In genomic region chr11:96096360-96096759, GRCh38 we compare ENCODE assay signal across 19 cellular contexts.
DNase-seq lines count a peak whose midpoint lies in the region; ATAC-seq and TF ChIP-seq lines count a peak whose summit lies in the region.
"Had no signal": no experiment of that assay in that cellular context is flagged by ENCODE, and none has a peak within 500 bp of the region (broad histone marks: within the 10 kb centered on the region; RNA-seq: fewer than 3 reads in every experiment).

No MANE protein-coding gene starts in this region.

- no peak overlapping the region for H3K4me3 Mint-ChIP-seq in activated naive CD8-positive, alpha-beta T cell
- no peak overlapping the region for H3K4me3 Mint-ChIP-seq in activated naive CD8-positive, alpha-beta T cell treated with anti-CD3 and anti-CD28 coated beads for 36 hours
- H3K4me3 Mint-ChIP-seq in nephron, result no peak overlapping the region
- H3K4me3 Mint-ChIP-seq: activated B cell treated with CpG ODN at 0.5 μM for 24 hours; CD8-positive, alpha-beta memory T cell had no signal

- H3K27ac ChIP-seq in esophagus (ENCODE audit: low read depth in 2 of 2, low read length in 1 of 2) (peak overlapping the region; percentile 64 to 74), urinary bladder (ENCODE audit: low read depth) (peak overlapping the region; percentile 71)
- H3K27ac ChIP-seq: A549, ascending aorta, sigmoid colon, testis had no signal

- no peaks in the 10 kb centered on the region for H3K27me3 ChIP-seq in esophagus (ENCODE audit: control insufficient read depth in 1 of 2, insufficient read depth in 2 of 2, low read length in 2 of 2)
- H3K27me3 ChIP-seq: ascending aorta, sigmoid colon, testis had no signal

- H3K9me3 Mint-ChIP-seq in activated naive CD8-positive, alpha-beta T cell (ENCODE audit: low read depth), result no peaks in the 10 kb centered on the region
- no peaks in the 10 kb centered on the region for H3K9me3 Mint-ChIP-seq in activated naive CD8-positive, alpha-beta T cell treated with anti-CD3 and anti-CD28 coated beads for 36 hours
- H3K9me3 Mint-ChIP-seq in nephron, result no peaks in the 10 kb centered on the region
- H3K9me3 Mint-ChIP-seq: activated B cell treated with CpG ODN at 0.5 μM for 24 hours; CD8-positive, alpha-beta memory T cell had no signal

- peaks cover 0 to 2% of the 10 kb centered on the region in 2 donors for H3K36me3 ChIP-seq in esophagus (ENCODE audit: control insufficient read depth in 2 of 2, insufficient read depth in 2 of 2, low read length in 1 of 2)
- peaks cover 3% of the 10 kb centered on the region for H3K36me3 ChIP-seq in urinary bladder (ENCODE audit: insufficient read depth)

- H3K27ac Mint-ChIP-seq in activated naive CD8-positive, alpha-beta T cell, result peak overlapping the region; percentile 84
- no peak overlapping the region for H3K27ac Mint-ChIP-seq in activated naive CD8-positive, alpha-beta T cell treated with anti-CD3 and anti-CD28 coated beads for 36 hours
- peak overlapping the region; percentile 48 to 89 (median 79) for H3K27ac Mint-ChIP-seq in nephron
- H3K27ac Mint-ChIP-seq: activated B cell treated with CpG ODN at 0.5 μM for 24 hours had no signal

- no peaks in the 10 kb centered on the region for H3K9me3 ChIP-seq in esophagus (ENCODE audit: control insufficient read depth in 2 of 2, insufficient read depth in 1 of 2, low read depth in 1 of 2, low read length in 1 of 2)
- H3K9me3 ChIP-seq: A549, ascending aorta, sigmoid colon, testis had no signal

- H3K4me3 ChIP-seq in esophagus (ENCODE audit: low read depth in 1 of 2, low read length in 2 of 2) (no peak overlapping the region), urinary bladder (ENCODE audit: low read depth, low read length) (no peak overlapping the region)
- H3K4me3 ChIP-seq: A549, ascending aorta, sigmoid colon, testis had no signal

- no peaks in the 10 kb centered on the region for H3K27me3 Mint-ChIP-seq in activated naive CD8-positive, alpha-beta T cell
- no peaks in the 10 kb centered on the region for H3K27me3 Mint-ChIP-seq in activated naive CD8-positive, alpha-beta T cell treated with anti-CD3 and anti-CD28 coated beads for 36 hours
- H3K27me3 Mint-ChIP-seq in nephron (ENCODE audit: low read depth), result no peaks in the 10 kb centered on the region
- H3K27me3 Mint-ChIP-seq: activated B cell treated with CpG ODN at 0.5 μM for 24 hours; CD8-positive, alpha-beta memory T cell had no signal

- no peak for TF ChIP-seq CTCF in nephron (IDR thresholded peaks at IDR 0.05; ENCODE audit: unreplicated experiment in 3 of 3)

- H3K4me1 ChIP-seq in esophagus (ENCODE audit: control insufficient read depth in 2 of 2, insufficient read depth in 2 of 2, low read length in 1 of 2), result peaks cover 0 to 9% of the 10 kb centered on the region in 2 donors
- H3K4me1 ChIP-seq in urinary bladder (ENCODE audit: insufficient read depth), result peaks cover 2% of the 10 kb centered on the region

- no peak for DNase-seq in activated naive CD8-positive, alpha-beta T cell treated with anti-CD3 and anti-CD28 coated beads for 36 hours
- DNase-seq in NCI-H748 treated with DMSO at 0.1 percent for 48 hours (lab: John Stamatoyannopoulos, UW), result no peak
- no peak for DNase-seq in activated CD4-positive, alpha-beta T cell treated with anti-CD3 and anti-CD28 coated beads, Interleukin-2, amount 50 U/mL, for 48 hours
- DNase-seq: activated B cell treated with CpG ODN at 0.5 μM for 24 hours; activated CD8-positive, alpha-beta memory T cell treated with anti-CD3 and anti-CD28 coated beads for 24 hours; activated effector memory CD4-positive, alpha-beta T cell treated with Interleukin-2 at 50 U/mL for 16 hours; CD8-positive, alpha-beta memory T cell; EL; NK-92 treated with Interleukin-12 subunit alpha and Interleukin-12 subunit beta, amount 100 ng/mL, for 24 hours; sigmoid colon; stimulated activated CD4-positive, alpha-beta T cell treated with anti-CD3 and anti-CD28 coated beads, Interleukin-2, amount 100 ng/mL, for 24 hours; testis had no signal

- 58 to 67% methylated on average over 4 of the region's 4 CpGs for WGBS in esophagus, 2 donors
- WGBS in urinary bladder, result 78% methylated on average over 4 of the region's 4 CpGs

- peaks cover 18% of the 10 kb centered on the region for H3K36me3 Mint-ChIP-seq in activated naive CD8-positive, alpha-beta T cell
- peaks cover 36% of the 10 kb centered on the region for H3K36me3 Mint-ChIP-seq in activated naive CD8-positive, alpha-beta T cell treated with anti-CD3 and anti-CD28 coated beads for 36 hours
- H3K36me3 Mint-ChIP-seq in nephron (ENCODE audit: low read depth), result peaks cover 19% of the 10 kb centered on the region

- no peak for ATAC-seq in HG03378 (IDR thresholded peaks at IDR 0.05; ENCODE audit: unreplicated experiment)
- ATAC-seq: A549 had no signal

- peaks cover 80% of the 10 kb centered on the region for H3K4me1 Mint-ChIP-seq in activated naive CD8-positive, alpha-beta T cell (ENCODE audit: low read depth)
- H3K4me1 Mint-ChIP-seq in activated naive CD8-positive, alpha-beta T cell treated with anti-CD3 and anti-CD28 coated beads for 36 hours, result peaks cover 58% of the 10 kb centered on the region
- H3K4me1 Mint-ChIP-seq in nephron, result peaks cover 34% of the 10 kb centered on the region
